Comparison of ENCODE assay signal across 1 cellular context in the genomic region with DNA sequence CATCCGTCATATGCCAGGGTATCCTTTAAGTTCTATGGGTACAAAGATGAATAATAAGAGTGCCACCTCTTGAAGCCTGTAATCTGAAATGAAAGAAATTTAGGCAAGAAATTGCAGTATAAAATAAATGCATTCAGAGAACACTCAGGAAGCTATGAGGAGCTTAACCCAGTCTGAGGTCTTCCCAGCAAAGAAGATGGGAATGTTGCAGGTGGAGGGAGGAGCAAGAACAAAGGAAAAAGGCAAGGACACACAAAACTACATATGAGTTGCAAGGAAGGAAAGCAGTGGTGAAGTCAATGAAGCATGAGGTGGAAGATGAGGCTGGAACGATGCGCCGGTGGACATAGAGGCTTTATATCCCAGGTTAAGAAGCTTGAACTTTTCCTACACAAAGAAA.
TF ChIP-seq lines count a peak whose summit lies in the region.

No MANE protein-coding gene starts in this region.

TF ChIP-seq in IMR-90, 13 proteins besides CTCF, POLR2A, EP300 and RAD21:
- no peak for TF ChIP-seq MAFK (IDR thresholded peaks at IDR 0.05; ENCODE audit: low read depth, low read length)
- no peak for TF ChIP-seq SMC3 (IDR thresholded peaks at IDR 0.05; ENCODE audit: low read depth, low read length)
- TF ChIP-seq CHD1 (IDR thresholded peaks at IDR 0.05; ENCODE audit: low read depth, low read length), result no peak
- TF ChIP-seq BHLHE40 (IDR thresholded peaks at IDR 0.05; ENCODE audit: low read depth, low read length), result no peak
- no peak for TF ChIP-seq RCOR1 (IDR thresholded peaks at IDR 0.05; ENCODE audit: insufficient replicate concordance, low read length)
- TF ChIP-seq NFE2L2 (IDR thresholded peaks at IDR 0.05; ENCODE audit: low read depth, low read length), result no peak
- no peak for TF ChIP-seq USF2 (IDR thresholded peaks at IDR 0.05; ENCODE audit: low read depth, low read length)
